1 cellular context compared by ENCODE assay signal in the genomic region with DNA sequence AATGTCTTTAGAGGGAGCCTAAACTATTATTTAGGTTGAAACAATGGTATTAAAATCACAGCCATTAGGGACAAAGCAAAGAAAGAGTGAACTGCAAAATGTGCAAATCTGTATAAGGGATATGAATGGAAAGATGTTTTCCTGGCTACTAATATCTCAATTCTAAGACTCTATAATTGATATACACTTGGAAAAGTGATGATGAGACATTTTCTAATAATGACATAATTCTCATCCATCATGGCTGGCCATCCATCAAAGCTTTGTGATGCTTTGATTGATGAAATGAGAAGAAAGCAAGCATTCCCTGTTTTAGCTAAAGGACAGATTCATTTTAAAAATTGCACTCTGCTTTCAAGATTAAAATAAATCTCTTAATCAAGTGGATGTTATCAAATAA.
TF ChIP-seq lines count a peak whose summit lies in the region.

No MANE protein-coding gene starts in this region.

TF ChIP-seq in K562, 482 proteins besides CTCF, POLR2A, EP300 and RAD21 (continued from another document):
- TF ChIP-seq, protein P1, sequence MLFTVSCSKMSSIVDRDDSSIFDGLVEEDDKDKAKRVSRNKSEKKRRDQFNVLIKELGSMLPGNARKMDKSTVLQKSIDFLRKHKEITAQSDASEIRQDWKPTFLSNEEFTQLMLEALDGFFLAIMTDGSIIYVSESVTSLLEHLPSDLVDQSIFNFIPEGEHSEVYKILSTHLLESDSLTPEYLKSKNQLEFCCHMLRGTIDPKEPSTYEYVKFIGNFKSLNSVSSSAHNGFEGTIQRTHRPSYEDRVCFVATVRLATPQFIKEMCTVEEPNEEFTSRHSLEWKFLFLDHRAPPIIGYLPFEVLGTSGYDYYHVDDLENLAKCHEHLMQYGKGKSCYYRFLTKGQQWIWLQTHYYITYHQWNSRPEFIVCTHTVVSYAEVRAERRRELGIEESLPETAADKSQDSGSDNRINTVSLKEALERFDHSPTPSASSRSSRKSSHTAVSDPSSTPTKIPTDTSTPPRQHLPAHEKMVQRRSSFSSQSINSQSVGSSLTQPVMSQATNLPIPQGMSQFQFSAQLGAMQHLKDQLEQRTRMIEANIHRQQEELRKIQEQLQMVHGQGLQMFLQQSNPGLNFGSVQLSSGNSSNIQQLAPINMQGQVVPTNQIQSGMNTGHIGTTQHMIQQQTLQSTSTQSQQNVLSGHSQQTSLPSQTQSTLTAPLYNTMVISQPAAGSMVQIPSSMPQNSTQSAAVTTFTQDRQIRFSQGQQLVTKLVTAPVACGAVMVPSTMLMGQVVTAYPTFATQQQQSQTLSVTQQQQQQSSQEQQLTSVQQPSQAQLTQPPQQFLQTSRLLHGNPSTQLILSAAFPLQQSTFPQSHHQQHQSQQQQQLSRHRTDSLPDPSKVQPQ (CRISPR knock-in tag; IDR thresholded peaks at IDR 0.05; ENCODE audit: borderline replicate concordance) = no peak
- TF ChIP-seq C11orf30 (IDR thresholded peaks at IDR 0.05; ENCODE audit: low read depth) (0 out of 2 replicates have a peak, but pooled peaks have one; percentile 5), ZBTB17 (CRISPR knock-in tag; IDR thresholded peaks at IDR 0.05) (no peak), ZNF23 (CRISPR knock-in tag; IDR thresholded peaks at IDR 0.05) (no peak), RFX5 (IDR thresholded peaks at IDR 0.05; ENCODE audit: low read depth, low read length) (no peak), SREBF1 (IDR thresholded peaks at IDR 0.05; ENCODE audit: borderline replicate concordance, low read depth, low read length) (no peak), E2F3 (CRISPR knock-in tag; IDR thresholded peaks at IDR 0.05) (no peak), MYNN (IDR thresholded peaks at IDR 0.05) (no peak), MYNN (CRISPR knock-in tag; IDR thresholded peaks at IDR 0.05) (no peak), ZNF589 (CRISPR knock-in tag; IDR thresholded peaks at IDR 0.05; ENCODE audit: low read depth) (no peak)
- TF ChIP-seq, protein P2, sequence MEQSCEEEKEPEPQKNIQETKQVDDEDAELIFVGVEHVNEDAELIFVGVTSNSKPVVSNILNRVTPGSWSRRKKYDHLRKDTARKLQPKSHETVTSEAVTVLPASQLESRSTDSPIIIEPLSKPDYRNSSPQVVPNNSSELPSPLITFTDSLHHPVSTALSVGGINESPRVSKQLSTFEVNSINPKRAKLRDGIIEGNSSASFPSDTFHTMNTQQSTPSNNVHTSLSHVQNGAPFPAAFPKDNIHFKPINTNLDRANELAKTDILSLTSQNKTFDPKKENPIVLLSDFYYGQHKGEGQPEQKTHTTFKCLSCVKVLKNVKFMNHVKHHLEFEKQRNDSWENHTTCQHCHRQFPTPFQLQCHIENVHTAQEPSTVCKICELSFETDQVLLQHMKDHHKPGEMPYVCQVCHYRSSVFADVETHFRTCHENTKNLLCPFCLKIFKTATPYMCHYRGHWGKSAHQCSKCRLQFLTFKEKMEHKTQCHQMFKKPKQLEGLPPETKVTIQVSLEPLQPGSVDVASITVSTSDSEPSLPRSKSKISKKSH (CRISPR knock-in tag; IDR thresholded peaks at IDR 0.05) = no peak
